17 cellular contexts compared by ENCODE assay signal in the genomic region with DNA sequence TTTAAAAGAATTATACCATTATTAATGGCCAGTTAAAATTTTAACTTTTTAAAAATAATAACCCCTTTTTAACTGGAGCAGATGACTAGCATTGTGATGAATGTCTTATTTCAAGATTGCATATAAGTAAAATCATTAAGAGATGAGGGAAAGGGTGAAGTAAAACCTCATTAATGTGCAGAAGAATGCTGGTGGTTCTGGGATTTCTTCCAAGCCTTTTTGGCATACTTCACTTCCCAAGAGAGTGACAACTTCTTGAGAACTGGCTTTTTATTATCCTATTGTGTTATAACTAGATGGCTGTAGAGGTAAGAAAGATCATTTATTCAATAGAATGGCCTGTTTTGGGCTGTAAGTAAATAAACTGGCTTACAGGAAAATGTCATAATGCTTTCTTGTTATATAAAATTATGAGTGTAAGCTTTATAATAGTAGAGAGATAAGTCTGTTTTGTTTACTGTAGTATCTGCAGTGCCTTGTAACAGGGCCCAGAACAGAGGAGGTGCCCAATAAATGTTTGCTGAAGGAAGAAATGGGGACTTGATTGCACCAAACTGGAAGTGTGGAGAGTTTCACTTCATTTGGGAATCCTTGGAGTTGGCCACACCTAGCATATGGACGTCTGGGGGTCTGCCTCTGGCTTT.
DNase-seq lines count a peak whose midpoint lies in the region; ATAC-seq and TF ChIP-seq lines count a peak whose summit lies in the region.
"Had no signal": no experiment of that assay in that cellular context is flagged by ENCODE, and none has a peak within 500 bp of the region (broad histone marks: within the 10 kb centered on the region; RNA-seq: fewer than 3 reads in every experiment).

No MANE protein-coding gene starts in this region.

- H3F3A ChIP-seq in MM.1S (ENCODE audit: insufficient read depth, low read length) = no peaks in the 10 kb centered on the region

- H3K4me2 ChIP-seq in MM.1S (ENCODE audit: low read depth, low read length) = no peak overlapping the region
- H3K4me2 ChIP-seq: neural progenitor cell had no signal

- H4K20me1 ChIP-seq in MM.1S (ENCODE audit: insufficient read depth, low read length) = no peaks in the 10 kb centered on the region

- no peak for TF ChIP-seq POLR2A in sigmoid colon (IDR thresholded peaks at IDR 0.05)

- no peaks in the 10 kb centered on the region for H3K36me3 ChIP-seq in mucosa of descending colon (ENCODE audit: low read depth)
- H3K36me3 ChIP-seq in MM.1S (replicated peaks; ENCODE audit: insufficient read depth, low read length) = no peaks in the 10 kb centered on the region
- H3K36me3 ChIP-seq in sigmoid colon = no peaks in the 10 kb centered on the region
- H3K36me3 ChIP-seq: lower lobe of right lung, neural progenitor cell had no signal

- no peaks in the 10 kb centered on the region for H3K27me3 ChIP-seq in MM.1S (replicated peaks; ENCODE audit: insufficient read depth, low read length)
- H3K27me3 ChIP-seq in sigmoid colon = no peaks in the 10 kb centered on the region
- H3K27me3 ChIP-seq: neural progenitor cell had no signal

- H3K36me3 Mint-ChIP-seq in progenitor cell of endocrine pancreas (ENCODE audit: insufficient read depth) = no peaks in the 10 kb centered on the region
- H3K36me3 Mint-ChIP-seq: activated naive CD4-positive, alpha-beta T cell treated with anti-CD3 and anti-CD28 coated beads, Interleukin-2, amount 50 U/mL, for 24 hours; neural progenitor cell had no signal

- no peaks in the 10 kb centered on the region for H3K79me2 ChIP-seq in MM.1S (ENCODE audit: low read length)

- no peak overlapping the region for H2AFZ ChIP-seq in MM.1S (ENCODE audit: low read length)
- H2AFZ ChIP-seq: neural progenitor cell had no signal

- H3K4me3 Mint-ChIP-seq in progenitor cell of endocrine pancreas (ENCODE audit: low read depth) = no peak overlapping the region
- H3K4me3 Mint-ChIP-seq: activated naive CD4-positive, alpha-beta T cell treated with anti-CD3 and anti-CD28 coated beads, Interleukin-2, amount 50 U/mL, for 24 hours; neural progenitor cell; stimulated activated naive CD8-positive, alpha-beta T cell treated with anti-CD3 and anti-CD28 coated beads, Interleukin-15, amount 100 ng/mL, for 72 hours had no signal

- peak; percentile 87 for DNase-seq in AG09309 (ENCODE audit: low read depth)
- DNase-seq in HS-5 (ENCODE audit: low read depth) = peak; percentile 50
- peak; percentile 64 for DNase-seq in dedifferentiated amniotic fluid mesenchymal stem cell (ENCODE audit: extremely low spot score)
- no peak for DNase-seq in mucosa of descending colon
- no peak for DNase-seq in MM.1S
- no peak for DNase-seq in sigmoid colon
- DNase-seq in progenitor cell of endocrine pancreas (ENCODE audit: low spot score, unreplicated experiment) = no peak
- DNase-seq: DMS153; lower lobe of right lung; NCI-H2029 treated with DMSO at 0.1 percent for 48 hours; NCI-H82; small intestine; stimulated activated naive CD8-positive, alpha-beta T cell treated with anti-CD3 and anti-CD28 coated beads, Interleukin-15, amount 100 ng/mL, for 72 hours had no signal

- no peaks in the 10 kb centered on the region for H3K9me2 ChIP-seq in MM.1S (replicated peaks; ENCODE audit: insufficient read depth, low read length)

- no peaks in the 10 kb centered on the region for H3K4me1 ChIP-seq in mucosa of descending colon (ENCODE audit: low read depth)
- H3K4me1 ChIP-seq in MM.1S (ENCODE audit: low read length) = peaks cover 8% of the 10 kb centered on the region; the same call in 1 of the 2 replicates
- H3K4me1 ChIP-seq in sigmoid colon = no peaks in the 10 kb centered on the region
- H3K4me1 ChIP-seq: neural progenitor cell had no signal

- H3K4me1 Mint-ChIP-seq in progenitor cell of endocrine pancreas (ENCODE audit: low read depth) = no peaks in the 10 kb centered on the region
- H3K4me1 Mint-ChIP-seq: activated naive CD4-positive, alpha-beta T cell treated with anti-CD3 and anti-CD28 coated beads, Interleukin-2, amount 50 U/mL, for 24 hours; neural progenitor cell had no signal

- H3K27ac ChIP-seq in MM.1S (ENCODE audit: low read length) = no peak overlapping the region
- no peak overlapping the region for H3K27ac ChIP-seq in sigmoid colon
- H3K27ac ChIP-seq: lower lobe of right lung, neural progenitor cell had no signal

- 5 to 20% methylated on average over 1 of the region's 1 CpG for WGBS in sigmoid colon, 2 donors

- no peak for TF ChIP-seq EP300 in sigmoid colon (IDR thresholded peaks at IDR 0.05)

- no peaks in the 10 kb centered on the region for H3K27me3 Mint-ChIP-seq in progenitor cell of endocrine pancreas
- H3K27me3 Mint-ChIP-seq: activated naive CD4-positive, alpha-beta T cell treated with anti-CD3 and anti-CD28 coated beads, Interleukin-2, amount 50 U/mL, for 24 hours; stimulated activated naive CD8-positive, alpha-beta T cell treated with anti-CD3 and anti-CD28 coated beads, Interleukin-15, amount 100 ng/mL, for 72 hours had no signal

- intact Hi-C loops in mucosa of descending colon (cut with DNase I, micrococcal nuclease) = no loop called here
- intact Hi-C loops in sigmoid colon (cut with DNase I) = no loop called here

- peak; percentile 83 for ATAC-seq in mucosa of descending colon
- ATAC-seq in GM21390 (IDR thresholded peaks at IDR 0.05; ENCODE audit: unreplicated experiment) = no peak
- ATAC-seq: activated CD4-positive, CD25-positive, alpha-beta regulatory T cell treated with anti-CD3 and anti-CD28 coated beads, Interleukin-2, amount 50 U/mL, for 24 hours; lower lobe of right lung; stimulated activated naive CD8-positive, alpha-beta T cell treated with anti-CD3 and anti-CD28 coated beads, Interleukin-15, amount 100 ng/mL, for 72 hours had no signal

- H3K4me3 ChIP-seq in AG09309 (ENCODE audit: control insufficient read depth, low read depth, low read length) (no peak overlapping the region), mucosa of descending colon (no peak overlapping the region), MM.1S (ENCODE audit: low read length) (no peak overlapping the region), sigmoid colon (no peak overlapping the region)
- H3K4me3 ChIP-seq: lower lobe of right lung, neural progenitor cell had no signal

- TF ChIP-seq CTCF in AG09309 (IDR thresholded peaks at IDR 0.05; ENCODE audit: control insufficient read depth, insufficient read depth, low read depth, low read length, missing control alignments) (no peak), mucosa of descending colon (IDR thresholded peaks at IDR 0.05) (no peak), MM.1S (IDR thresholded peaks at IDR 0.05; ENCODE audit: low read length) (no peak), sigmoid colon (IDR thresholded peaks at IDR 0.05) (no peak), progenitor cell of endocrine pancreas (IDR thresholded peaks at IDR 0.05; ENCODE audit: unreplicated experiment) (no peak)

- H3K9me3 Mint-ChIP-seq in progenitor cell of endocrine pancreas (ENCODE audit: low read depth) = no peaks in the 10 kb centered on the region
- H3K9me3 Mint-ChIP-seq: neural progenitor cell had no signal

- H3K9ac ChIP-seq in MM.1S (ENCODE audit: low read length) = no peak overlapping the region
- H3K9ac ChIP-seq: neural progenitor cell had no signal

- no peaks in the 10 kb centered on the region for H3K9me3 ChIP-seq in mucosa of descending colon
- no peaks in the 10 kb centered on the region for H3K9me3 ChIP-seq in MM.1S (replicated peaks; ENCODE audit: insufficient read depth, low read length)
- no peaks in the 10 kb centered on the region for H3K9me3 ChIP-seq in sigmoid colon
- H3K9me3 ChIP-seq: lower lobe of right lung had no signal

- no peak overlapping the region for H3K27ac Mint-ChIP-seq in progenitor cell of endocrine pancreas
- H3K27ac Mint-ChIP-seq: activated naive CD4-positive, alpha-beta T cell treated with anti-CD3 and anti-CD28 coated beads, Interleukin-2, amount 50 U/mL, for 24 hours; neural progenitor cell; stimulated activated naive CD8-positive, alpha-beta T cell treated with anti-CD3 and anti-CD28 coated beads, Interleukin-15, amount 100 ng/mL, for 72 hours had no signal

Comparison
In these comparisons a context has a peak if more than half of its experiments do, and no peak if none do; other contexts are left out.
1. DNase-seq: peak in AG09309 (single experiment), HS-5 (single experiment) and dedifferentiated amniotic fluid mesenchymal stem cell (single experiment); none in mucosa of descending colon (0 of 3), MM.1S (single experiment), sigmoid colon (single experiment) and progenitor cell of endocrine pancreas (single experiment).